8 cellular contexts compared by ENCODE assay signal in genomic region chr6:33711140-33712129, GRCh38. TPM values are rescaled to one million over a fixed set of nuclear protein-coding genes. Genes with fewer than 3 reads are reported as not detected.
DNase-seq lines count a peak whose midpoint lies in the region; ATAC-seq and TF ChIP-seq lines count a peak whose summit lies in the region.

UQCC2 (minus strand) TSS chr6:33711700; CDS start chr6:33711686, 14 bp downstream.

- DNase-seq in DMS114 treated with DMSO at 0.1 percent for 48 hours (lab: John Stamatoyannopoulos, UW; ENCODE audit: unreplicated experiment): peak; percentile 96
- peak; percentile 92 for DNase-seq in OCI-M2 (lab: John Stamatoyannopoulos, UW; ENCODE audit: unreplicated experiment)
- peak; percentile 94 for DNase-seq in activated T-cell treated with anti-CD3 and anti-CD28 coated beads for 4 hours
- peak; percentile 68 for DNase-seq in epithelial cell of prostate (ENCODE audit: low read depth, low spot score)
- peak; percentile 98 for DNase-seq in mucosa of gallbladder (ENCODE audit: low spot score)
- peak; percentile 94 to 95 for DNase-seq in stimulated activated CD8-positive, alpha-beta memory T cell treated with anti-CD3 and anti-CD28 coated beads, Interleukin-4, amount 100 ng/mL, for 4 hours (ENCODE audit: low read depth in 2 of 2, low spot score in 1 of 2)

- TF ChIP-seq RAD21 in Ishikawa (IDR thresholded peaks at IDR 0.05; ENCODE audit: low read depth): peak; percentile 81

- ATAC-seq in GM21529 (IDR thresholded peaks at IDR 0.05; ENCODE audit: unreplicated experiment): peak; percentile 80

- peak within 1 kb of the TSS; percentile 86 for H3K27ac ChIP-seq in epithelial cell of prostate

- no peak for TF ChIP-seq EP300 in Ishikawa (IDR thresholded peaks at IDR 0.05; ENCODE audit: borderline replicate concordance)

TF ChIP-seq in Ishikawa, 13 proteins besides CTCF, POLR2A, EP300 and RAD21:
- no peak for TF ChIP-seq FOXM1 (IDR thresholded peaks at IDR 0.05; ENCODE audit: borderline replicate concordance, low read depth)
- TF ChIP-seq NFIC (IDR thresholded peaks at IDR 0.05): peak; percentile 45
- peak; percentile 86 for TF ChIP-seq USF1 (IDR thresholded peaks at IDR 0.05)
- TF ChIP-seq TAF1 (IDR thresholded peaks at IDR 0.05; ENCODE audit: low read depth): peak; percentile 99
- no peak for TF ChIP-seq TEAD4 (IDR thresholded peaks at IDR 0.05)
- TF ChIP-seq ZBTB7A (IDR thresholded peaks at IDR 0.05; ENCODE audit: low read depth): peak; percentile 79
- TF ChIP-seq TCF12 (IDR thresholded peaks at IDR 0.05; ENCODE audit: low read depth): peak; percentile 42; the same call in 1 of the 2 replicates
- TF ChIP-seq CEBPB (IDR thresholded peaks at IDR 0.05): no peak
- peak; percentile 17; the same call in 1 of the 2 replicates for TF ChIP-seq EGR1 (IDR thresholded peaks at IDR 0.05)
- TF ChIP-seq MAX (IDR thresholded peaks at IDR 0.05): peak; percentile 98
- TF ChIP-seq REST (IDR thresholded peaks at IDR 0.05; ENCODE audit: low read depth): no peak
- TF ChIP-seq CREB1 (IDR thresholded peaks at IDR 0.05; ENCODE audit: low read depth): no peak
- peak; percentile 97 for TF ChIP-seq YY1 (IDR thresholded peaks at IDR 0.05; ENCODE audit: low read depth)
TF ChIP-seq in Ishikawa: peak in this region for 8.

RNA-seq across cellular contexts. Expression of gene UQCC2, which starts in this region (rescaled TPM):
- total RNA-seq in mucosa of gallbladder: 44.3 TPM

Comparison
In these comparisons a context has a peak if more than half of its experiments do, and no peak if none do; other contexts are left out.
1. Peak in every context shown above with its lines: DNase-seq, ATAC-seq and H3K27ac ChIP-seq.